19 cellular contexts compared by ENCODE assay signal in the genomic region with DNA sequence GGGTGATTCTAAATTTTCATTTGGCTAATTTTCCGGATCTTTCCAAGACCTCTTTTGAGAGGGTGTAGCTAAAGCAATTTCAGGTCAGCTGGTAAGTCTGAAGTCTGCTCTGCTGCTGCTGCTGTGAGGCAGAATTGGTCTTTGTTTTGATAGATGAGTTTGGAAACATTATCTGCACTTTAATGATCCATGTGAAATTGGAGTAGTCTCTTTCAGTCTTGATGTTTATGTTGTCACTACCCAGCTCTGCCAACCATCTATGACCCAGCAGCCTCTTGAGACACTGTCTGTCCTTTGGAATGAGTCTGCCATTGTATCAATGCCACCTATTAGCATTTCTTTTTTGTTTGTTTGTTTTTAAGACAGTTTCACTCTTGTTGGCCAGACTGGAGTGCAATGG.
"Had no signal": no experiment of that assay in that cellular context is flagged by ENCODE, and none has a peak within 500 bp of the region (broad histone marks: within the 10 kb centered on the region; RNA-seq: fewer than 3 reads in every experiment).

No MANE protein-coding gene starts in this region.

- DNase-seq: dermis blood vessel endothelial cell; dorsolateral prefrontal cortex; effector CD4-positive, alpha-beta T cell; effector memory CD4-positive, alpha-beta T cell; foreskin keratinocyte; heart left ventricle; hypothalamus; immature natural killer cell; islet precursor cell; kidney; kidney glomerular epithelial cell; left colon; left lung; left ventricle myocardium superior; lower lobe of right lung; mesenchymal stem cell; mucosa of descending colon; naive B cell had no signal

- H3K4me1 Mint-ChIP-seq: immature natural killer cell, mesothelial cell of epicardium, naive B cell had no signal

- H3K9me3 Mint-ChIP-seq: immature natural killer cell, mesothelial cell of epicardium had no signal

- H3K27ac Mint-ChIP-seq: immature natural killer cell, mesothelial cell of epicardium had no signal

- H3K36me3 Mint-ChIP-seq: immature natural killer cell, mesothelial cell of epicardium, naive B cell had no signal

- H3K4me3 Mint-ChIP-seq: immature natural killer cell, mesothelial cell of epicardium, naive B cell had no signal
